In the genomic region with DNA sequence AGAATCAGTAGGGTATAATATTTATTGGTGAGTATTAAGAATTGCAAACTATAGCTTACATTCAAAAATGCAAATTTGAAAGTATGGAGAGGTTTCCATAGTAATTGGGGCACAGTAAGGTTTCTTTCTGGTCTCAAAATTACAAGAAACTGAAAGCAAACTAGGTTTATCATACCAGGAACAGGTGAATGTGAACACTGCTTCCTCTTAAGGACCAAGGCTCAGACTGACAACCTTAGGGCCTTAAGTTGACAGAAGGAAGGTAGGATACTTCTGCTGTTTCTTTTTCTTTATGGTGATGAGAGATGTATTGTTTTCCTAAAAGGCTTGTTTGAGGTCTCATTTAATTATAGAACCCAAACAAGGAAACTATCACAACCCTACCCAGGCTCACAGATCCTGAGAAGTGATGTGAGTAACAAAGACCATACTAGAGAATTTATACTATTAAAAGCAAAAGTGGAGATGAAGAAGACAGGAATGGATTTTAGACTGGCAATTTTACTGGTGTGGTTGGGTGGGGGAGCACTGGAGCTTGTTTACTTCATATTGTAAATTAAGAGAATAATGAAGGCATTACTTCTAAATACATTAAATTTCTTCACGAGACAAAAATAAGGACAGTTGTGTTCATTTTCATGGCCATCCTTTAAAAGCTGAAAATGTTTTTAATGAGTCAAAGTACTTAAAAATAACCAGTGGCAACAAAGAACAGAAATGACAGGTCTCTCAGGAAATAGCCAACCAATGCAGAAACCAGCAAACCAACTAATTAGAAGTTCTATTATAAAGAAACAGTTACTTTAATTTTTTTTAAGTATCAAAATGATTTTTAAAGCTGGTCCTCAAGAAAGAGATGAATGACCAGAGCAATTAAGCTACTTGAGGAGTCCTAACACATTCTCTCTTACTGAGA, we compare ENCODE assay signal across 9 cellular contexts. TPM values are rescaled to one million over a fixed set of nuclear protein-coding genes. Genes with fewer than 3 reads are reported as not detected.
DNase-seq lines count a peak whose midpoint lies in the region; ATAC-seq, FAIRE-seq and TF ChIP-seq lines count a peak whose summit lies in the region.
"Had no signal": no experiment of that assay in that cellular context is flagged by ENCODE, and none has a peak within 500 bp of the region (broad histone marks: within the 10 kb centered on the region; RNA-seq: fewer than 3 reads in every experiment).

No MANE protein-coding gene starts in this region.

- dilution Hi-C loops in IMR-90 (cut with HindIII; ENCODE audit: low sequenced_read_pairs, unreplicated experiment) = no loop called here

- H3K9ac ChIP-seq in IMR-90 (ENCODE audit: low read depth, low read length) = no peak overlapping the region

- H3K9me3 ChIP-seq in IMR-90 (ENCODE audit: control insufficient read depth, insufficient read depth, low read length) = no peaks in the 10 kb centered on the region
- H3K9me3 ChIP-seq in mucosa of descending colon = no peaks in the 10 kb centered on the region

- no CpG with 5 or more reads among the region's 1 CpG for WGBS in IMR-90 (ENCODE audit: extremely low coverage in 2 of 2, insufficient read length in 1 of 2), 2 experiments

- no peak overlapping the region for H2AK9ac ChIP-seq in IMR-90 (replicated peaks; ENCODE audit: low read depth, low read length, poor library complexity)

- no peaks in the 10 kb centered on the region; the same call in 1 of the 2 replicates for H3K9me1 ChIP-seq in IMR-90 (ENCODE audit: insufficient read depth, low read length)

- H3K4me3 ChIP-seq in IMR-90 (ENCODE audit: insufficient read depth, low read depth, low read length) (no peak overlapping the region), mucosa of descending colon (no peak overlapping the region)

- no peak overlapping the region for H2BK120ac ChIP-seq in IMR-90 (ENCODE audit: low read depth, low read length)

- peak overlapping the region; percentile 63 for H3K4me2 ChIP-seq in IMR-90 (ENCODE audit: low read depth, low read length)

- CTCF ChIA-PET in IMR-90 (lab: Yijun Ruan, JAX) = interaction anchor here (1.0 to 1.2 kb wide), 3 partner anchors 13 to 51 kb away, joined by 3 to 4 read pairs (median 4); no protein-coding TSS in a partner anchor

- H3K4me1 ChIP-seq in IMR-90 (ENCODE audit: control insufficient read depth, insufficient read depth, low read length) (peaks cover 4% of the 10 kb centered on the region), mucosa of descending colon (ENCODE audit: low read depth) (peaks cover 19% of the 10 kb centered on the region)

- peaks cover 38% of the 10 kb centered on the region for H4K20me1 ChIP-seq in IMR-90 (ENCODE audit: insufficient read depth, low read length)

- H2BK20ac ChIP-seq in IMR-90 (ENCODE audit: low read depth, low read length) = no peak overlapping the region

- no peak overlapping the region for H3K27ac ChIP-seq in IMR-90 (ENCODE audit: insufficient read depth, low read length)

- intact Hi-C loops in IMR-90 (cut with micrococcal nuclease) (loop anchor here (2.0 kb wide), 1 partner anchor 20 kb away; no protein-coding TSS in a partner anchor), mucosa of descending colon (cut with DNase I, micrococcal nuclease) (no loop called here)

- H2BK15ac ChIP-seq in IMR-90 (ENCODE audit: low read depth, low read length) = no peak overlapping the region

- no peak overlapping the region for H3K18ac ChIP-seq in IMR-90 (ENCODE audit: low read depth, low read length)

- H3K23ac ChIP-seq in IMR-90 (ENCODE audit: low read depth, low read length) = peak overlapping the region; percentile 53; the same call in 1 of the 2 replicates

- ATAC-seq in GM21381 (IDR thresholded peaks at IDR 0.05; ENCODE audit: unreplicated experiment) = peak; percentile 56
- no peak for ATAC-seq in IMR-90 (ENCODE audit: low read depth)
- peak; percentile 68 for ATAC-seq in mucosa of descending colon

- no TSS peak for BruUV-seq in IMR-90 (replicated peaks; lab: Mats Ljungman, UMichigan)

- FAIRE-seq in GM12892 (lab: Jason Lieb, UNC) = peak; percentile 65
- FAIRE-seq in frontal cortex (lab: Jason Lieb, UNC) = no peak
- FAIRE-seq: colon had no signal

- H2AK5ac ChIP-seq in IMR-90 (ENCODE audit: low read depth, low read length) = no peak overlapping the region

- DNase-seq in GM12892 (ENCODE audit: insufficient read length) = no peak
- no peak for DNase-seq in IMR-90
- DNase-seq in mucosa of descending colon = no peak
- no peak for DNase-seq in frontal cortex (ENCODE audit: low spot score in 2 of 2)
- no peak for DNase-seq in NCI-H82 (lab: John Stamatoyannopoulos, UW)
- DNase-seq in stimulated activated naive CD4-positive, alpha-beta T cell (lab: John Stamatoyannopoulos, UW) = no peak
- no peak for DNase-seq in NCI-H1694 treated with DMSO at 0.1 percent for 48 hours (lab: John Stamatoyannopoulos, UW)

- H4K91ac ChIP-seq in IMR-90 (ENCODE audit: insufficient read depth, low read depth, low read length) = no peak overlapping the region

- POLR2A ChIA-PET in IMR-90 (lab: Charles Lee; ENCODE audit: unreplicated experiment) = no interaction called here

- peaks cover 37 to 79% of the 10 kb centered on the region in 2 experiments for H3K79me1 ChIP-seq in IMR-90 (ENCODE audit: low read depth in 1 of 2, low read length in 2 of 2)

- no peak overlapping the region for H3K4ac ChIP-seq in IMR-90 (ENCODE audit: low read depth, low read length)

- no peak for TF ChIP-seq CTCF in IMR-90 (conservative IDR thresholded peaks at IDR 0.05; ENCODE audit: low read depth, low read length)
- TF ChIP-seq CTCF in mucosa of descending colon (IDR thresholded peaks at IDR 0.05) = no peak

- TF ChIP-seq RAD21 in IMR-90 (IDR thresholded peaks at IDR 0.05; ENCODE audit: low read length) = no peak

- H3K27me3 ChIP-seq in IMR-90 (ENCODE audit: control insufficient read depth, insufficient read depth, low read length) = no peaks in the 10 kb centered on the region

- no peak overlapping the region for H3K56ac ChIP-seq in IMR-90 (ENCODE audit: extremely low read depth, insufficient read depth, low read length)

- H2BK5ac ChIP-seq in IMR-90 (ENCODE audit: low read depth, low read length, poor library complexity, severe bottlenecking) = no peak overlapping the region

- H2AFZ ChIP-seq in IMR-90 (replicated peaks; ENCODE audit: low read length, poor library complexity) = no peak overlapping the region

- peaks cover 14% of the 10 kb centered on the region for H3K36me3 ChIP-seq in IMR-90 (ENCODE audit: control insufficient read depth, insufficient read depth, low read length)
- H3K36me3 ChIP-seq in mucosa of descending colon (ENCODE audit: low read depth) = no peaks in the 10 kb centered on the region

- H3K14ac ChIP-seq in IMR-90 (replicated peaks; ENCODE audit: low read depth, low read length) = no peak overlapping the region

- in situ Hi-C loops in IMR-90 (cut with MboI; ENCODE audit: low sequenced_read_pairs) = no loop called here

- no peak overlapping the region for H4K5ac ChIP-seq in IMR-90 (ENCODE audit: low read depth, low read length)

- no peak overlapping the region for H4K8ac ChIP-seq in IMR-90 (ENCODE audit: low read depth in 2 of 2, low read length in 2 of 2)

- TF ChIP-seq POLR2A in GM12892 (IDR thresholded peaks at IDR 0.05; ENCODE audit: low read depth, low read length) (no peak), IMR-90 (IDR thresholded peaks at IDR 0.05; ENCODE audit: low read depth, low read length) (no peak)

TF ChIP-seq in IMR-90, 13 proteins besides CTCF, POLR2A, EP300 and RAD21:
- TF ChIP-seq CEBPB (IDR thresholded peaks at IDR 0.05; ENCODE audit: low read depth, low read length) (no peak), MAFK (IDR thresholded peaks at IDR 0.05; ENCODE audit: low read depth, low read length) (no peak), SMC3 (IDR thresholded peaks at IDR 0.05; ENCODE audit: low read depth, low read length) (no peak), NFE2L2 (IDR thresholded peaks at IDR 0.05; ENCODE audit: low read depth, low read length) (no peak), BHLHE40 (IDR thresholded peaks at IDR 0.05; ENCODE audit: low read depth, low read length) (no peak), RCOR1 (IDR thresholded peaks at IDR 0.05; ENCODE audit: insufficient replicate concordance, low read length) (no peak)
- TF ChIP-seq, protein P1, sequence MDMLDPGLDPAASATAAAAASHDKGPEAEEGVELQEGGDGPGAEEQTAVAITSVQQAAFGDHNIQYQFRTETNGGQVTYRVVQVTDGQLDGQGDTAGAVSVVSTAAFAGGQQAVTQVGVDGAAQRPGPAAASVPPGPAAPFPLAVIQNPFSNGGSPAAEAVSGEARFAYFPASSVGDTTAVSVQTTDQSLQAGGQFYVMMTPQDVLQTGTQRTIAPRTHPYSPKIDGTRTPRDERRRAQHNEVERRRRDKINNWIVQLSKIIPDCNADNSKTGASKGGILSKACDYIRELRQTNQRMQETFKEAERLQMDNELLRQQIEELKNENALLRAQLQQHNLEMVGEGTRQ (IDR thresholded peaks at IDR 0.05; ENCODE audit: low read depth, low read length) = no peak
TF ChIP-seq in IMR-90: peak in this region for 0.

RNA-seq across cellular contexts. Expression of a gene that starts 21.3 kb away (rescaled TPM):
- 33.3 TPM for polyA plus RNA-seq in GM12892 (2012; ENCODE audit: missing spikeins)
- total RNA-seq in IMR-90 (2012; rRNA removed) (35.3 and 43.9 TPM in 2 replicates), mucosa of descending colon (10 to 100 TPM; 83.8 to 95.7 (median 91.0) TPM), frontal cortex (46.5 TPM)
- polyA plus RNA-seq in IMR-90 (2012; rRNA removed) = 44.5 and 50.3 TPM in 2 replicates
- polyA plus RNA-seq in IMR-90 (2012; cell fraction: cytosol; rRNA removed) = 22.3 and 29.0 TPM in 2 replicates
- 11.2 and 31.2 TPM in 2 replicates for polyA plus RNA-seq in IMR-90 (2012; cell fraction: nucleus; rRNA removed; ENCODE audit: low replicate concordance)

RNA-seq across cellular contexts. Expression of a gene that starts 52.4 kb away (rescaled TPM):
- polyA plus RNA-seq in GM12892 (2012; ENCODE audit: missing spikeins) = 35.6 TPM
- total RNA-seq in IMR-90 (2012; rRNA removed) (28.3 and 33.2 TPM in 2 replicates), mucosa of descending colon (10 to 100 TPM; 27.1 to 32.8 (median 32.5) TPM), frontal cortex (19.6 TPM)
- polyA plus RNA-seq in IMR-90 (2012; rRNA removed) = 36.7 and 44.5 TPM in 2 replicates
- 30.9 and 31.3 TPM in 2 replicates for polyA plus RNA-seq in IMR-90 (2012; cell fraction: cytosol; rRNA removed)
- polyA plus RNA-seq in IMR-90 (2012; cell fraction: nucleus; rRNA removed; ENCODE audit: low replicate concordance) = 35.8 and 39.4 TPM in 2 replicates
